Comparison of ENCODE assay signal across 24 cellular contexts in the genomic region with DNA sequence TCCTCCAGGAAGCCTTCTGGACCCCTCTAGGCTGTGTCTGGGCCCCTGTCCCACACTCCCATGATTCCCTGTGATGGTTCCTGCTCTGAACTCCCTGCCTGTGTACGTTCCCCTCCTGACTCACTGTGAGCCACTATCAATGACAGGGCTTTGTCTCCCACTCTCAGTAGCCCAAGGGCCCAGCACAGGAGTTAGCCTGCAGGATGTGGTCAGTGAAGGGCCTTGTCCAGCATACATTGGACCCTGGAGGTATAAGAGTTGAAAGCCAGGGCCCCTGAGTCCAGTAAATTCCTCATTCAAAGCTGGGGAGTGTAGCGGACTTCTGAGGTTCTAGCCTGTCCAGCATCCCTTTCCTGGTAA. TPM values are rescaled to one million over a fixed set of nuclear protein-coding genes. Genes with fewer than 3 reads are reported as not detected.
DNase-seq lines count a peak whose midpoint lies in the region; ATAC-seq and TF ChIP-seq lines count a peak whose summit lies in the region.
"Had no signal": no experiment of that assay in that cellular context is flagged by ENCODE, and none has a peak within 500 bp of the region (broad histone marks: within the 10 kb centered on the region; RNA-seq: fewer than 3 reads in every experiment).

No MANE protein-coding gene starts in this region.

- no peaks in the 10 kb centered on the region for H3K4me1 ChIP-seq in foreskin keratinocyte

- H3K36me3 Mint-ChIP-seq in activated CD8-positive, alpha-beta memory T cell treated with anti-CD3 and anti-CD28 coated beads, Interleukin-2, amount 10 ng/mL, durations not matched to agents 7 days and 5 days: peaks cover 12% of the 10 kb centered on the region
- H3K36me3 Mint-ChIP-seq in endothelial cell (ENCODE audit: low read depth, unreplicated experiment): no peaks in the 10 kb centered on the region
- H3K36me3 Mint-ChIP-seq in effector memory CD8-positive, alpha-beta T cell (ENCODE audit: insufficient read depth): peaks cover 10% of the 10 kb centered on the region

- no peak for ATAC-seq in activated CD8-positive, alpha-beta memory T cell treated with anti-CD3 and anti-CD28 coated beads, Interleukin-2, amount 10 ng/mL, durations not matched to agents 7 days and 5 days
- ATAC-seq in HG02610 (IDR thresholded peaks at IDR 0.05; ENCODE audit: unreplicated experiment) (peak; percentile 2), foreskin keratinocyte (peak; percentile 14)
- ATAC-seq in effector memory CD8-positive, alpha-beta T cell (replicated peaks): no peak
- ATAC-seq: K562 had no signal

- no peak for DNase-seq in activated CD8-positive, alpha-beta memory T cell treated with anti-CD3 and anti-CD28 coated beads, Interleukin-2, amount 10 ng/mL, durations not matched to agents 7 days and 5 days
- no peak for DNase-seq in activated CD8-positive, alpha-beta memory T cell treated with anti-CD3 and anti-CD28 coated beads for 24 hours
- DNase-seq in RPMI7951 (ENCODE audit: low read depth) (peak; percentile 99), foreskin keratinocyte (no peak), endothelial cell (ENCODE audit: low spot score) (no peak), HuH-7.5 (ENCODE audit: low spot score) (no peak)
- no peak for DNase-seq in effector memory CD8-positive, alpha-beta T cell
- DNase-seq: 8988T; CD4-positive, alpha-beta memory T cell; DND-41; GDM1; H7; NCI-H1092 treated with DMSO at 0.1 percent for 48 hours; NCI-H146; NCI-H2081; NCI-H2171; NCI-H524 treated with DMSO at 0.1 percent for 48 hours; SHP77 treated with DMSO at 0.1 percent for 48 hours; SK-N-SH had no signal

- peaks cover 45% of the 10 kb centered on the region for H3K4me1 Mint-ChIP-seq in activated CD8-positive, alpha-beta memory T cell treated with anti-CD3 and anti-CD28 coated beads, Interleukin-2, amount 10 ng/mL, durations not matched to agents 7 days and 5 days
- H3K4me1 Mint-ChIP-seq in endothelial cell (ENCODE audit: unreplicated experiment): peaks cover 11% of the 10 kb centered on the region
- H3K4me1 Mint-ChIP-seq in effector memory CD8-positive, alpha-beta T cell (ENCODE audit: low read depth in 2 of 2): peaks cover 28 to 34% of the 10 kb centered on the region in 2 donors

- H3K9me3 Mint-ChIP-seq in activated CD8-positive, alpha-beta memory T cell treated with anti-CD3 and anti-CD28 coated beads, Interleukin-2, amount 10 ng/mL, durations not matched to agents 7 days and 5 days (ENCODE audit: low read depth): no peaks in the 10 kb centered on the region
- H3K9me3 Mint-ChIP-seq in endothelial cell (ENCODE audit: unreplicated experiment): no peaks in the 10 kb centered on the region
- no peaks in the 10 kb centered on the region for H3K9me3 Mint-ChIP-seq in effector memory CD8-positive, alpha-beta T cell
- H3K9me3 Mint-ChIP-seq: CD4-positive, alpha-beta memory T cell had no signal

- H3K27ac Mint-ChIP-seq in activated CD8-positive, alpha-beta memory T cell treated with anti-CD3 and anti-CD28 coated beads, Interleukin-2, amount 10 ng/mL, durations not matched to agents 7 days and 5 days: peak overlapping the region; percentile 63
- H3K27ac Mint-ChIP-seq in endothelial cell (ENCODE audit: unreplicated experiment): no peak overlapping the region
- H3K27ac Mint-ChIP-seq in effector memory CD8-positive, alpha-beta T cell: peak overlapping the region in 1 of 2 donors; percentile 91

- CTCF ChIA-PET in activated CD8-positive, alpha-beta memory T cell treated with anti-CD3 and anti-CD28 coated beads, Interleukin-2, amount 10 ng/mL, durations not matched to agents 7 days and 5 days (lab: Charles Lee): interaction anchor here (0.9 to 8.7 kb wide), 3 partner anchors 16 to 103 kb away, joined by 3 to 176 read pairs (median 3); a partner anchor contains a TSS

- H3K27me3 Mint-ChIP-seq in activated CD8-positive, alpha-beta memory T cell treated with anti-CD3 and anti-CD28 coated beads, Interleukin-2, amount 10 ng/mL, durations not matched to agents 7 days and 5 days: peaks cover 30% of the 10 kb centered on the region
- H3K27me3 Mint-ChIP-seq in endothelial cell (ENCODE audit: unreplicated experiment): peaks cover 1% of the 10 kb centered on the region
- no peaks in the 10 kb centered on the region for H3K27me3 Mint-ChIP-seq in effector memory CD8-positive, alpha-beta T cell

- H3K27ac ChIP-seq in foreskin keratinocyte: no peak overlapping the region
- H3K27ac ChIP-seq: BLaER1 treated with 17β-estradiol and CSF1 and Interleukin-3, amounts not matched to agents 10 nM and 100 nM; RWPE1 had no signal

- TF ChIP-seq CTCF in foreskin keratinocyte (conservative IDR thresholded peaks at IDR 0.05) (no peak), endothelial cell (IDR thresholded peaks at IDR 0.05; ENCODE audit: unreplicated experiment) (no peak)

- H3K4me3 Mint-ChIP-seq in activated CD8-positive, alpha-beta memory T cell treated with anti-CD3 and anti-CD28 coated beads, Interleukin-2, amount 10 ng/mL, durations not matched to agents 7 days and 5 days: no peak overlapping the region
- H3K4me3 Mint-ChIP-seq in endothelial cell (ENCODE audit: unreplicated experiment): no peak overlapping the region
- H3K4me3 Mint-ChIP-seq in effector memory CD8-positive, alpha-beta T cell: no peak overlapping the region

- peaks cover 7% of the 10 kb centered on the region for H3K27me3 ChIP-seq in foreskin keratinocyte
- H3K27me3 ChIP-seq: BLaER1 treated with 17β-estradiol and CSF1 and Interleukin-3, amounts not matched to agents 10 nM and 100 nM had no signal

RNA-seq across cellular contexts. Expression of a gene that starts 19.0 kb away (rescaled TPM):
- 10 to 100 TPM; 22.9 to 56.8 TPM for total RNA-seq in activated CD8-positive, alpha-beta memory T cell treated with anti-CD3 and anti-CD28 coated beads, Interleukin-2, amount 10 ng/mL, durations not matched to agents 7 days and 5 days
- not detected in 2 replicates for total RNA-seq in RPMI7951 (2014; rRNA removed; shearing (Covaris generic))
- not detected in 2 replicates for total RNA-seq in foreskin keratinocyte
- polyA plus RNA-seq in foreskin keratinocyte: 0.08 TPM in 1 of 2 replicates, not detected in the other
- not detected for total RNA-seq in endothelial cell (ENCODE audit: unreplicated experiment)
- total RNA-seq: H7, K562, LHCN-M2 had no signal
- polyA plus RNA-seq: K562, SK-N-SH had no signal

RNA-seq across cellular contexts. Expression of a gene that starts 40.3 kb away (rescaled TPM):
- total RNA-seq in activated CD8-positive, alpha-beta memory T cell treated with anti-CD3 and anti-CD28 coated beads, Interleukin-2, amount 10 ng/mL, durations not matched to agents 7 days and 5 days: not detected
- total RNA-seq in RPMI7951 (2014; rRNA removed; shearing (Covaris generic)): not detected in 2 replicates
- total RNA-seq in foreskin keratinocyte (not detected in 2 replicates), endothelial cell (ENCODE audit: unreplicated experiment) (not detected)
- polyA plus RNA-seq in foreskin keratinocyte: not detected in 2 replicates
- total RNA-seq: CD4-positive, alpha-beta memory T cell; H7; LHCN-M2 had no signal
- polyA plus RNA-seq: CD4-positive, alpha-beta memory T cell; SK-N-SH had no signal

Comparison
In these comparisons a context has a peak if more than half of its experiments do, and no peak if none do; other contexts are left out.
1. ATAC-seq: peak in HG02610 (single experiment) and foreskin keratinocyte (single experiment); none in activated CD8-positive, alpha-beta memory T cell treated with anti-CD3 and anti-CD28 coated beads, Interleukin-2, amount 10 ng/mL, durations not matched to agents 7 days and 5 days (single experiment) and effector memory CD8-positive, alpha-beta T cell (single experiment).
2. RNA of a gene that starts 19.0 kb away (total RNA-seq): 22.9 to 56.8 TPM in activated CD8-positive, alpha-beta memory T cell treated with anti-CD3 and anti-CD28 coated beads, Interleukin-2, amount 10 ng/mL, durations not matched to agents 7 days and 5 days; not detected in RPMI7951, not detected in foreskin keratinocyte and not detected in endothelial cell (single experiment); every median in the first group is over 10 times any median in the second.